11 cellular contexts compared by ENCODE assay signal in genomic region chr15:66704783-66705113, GRCh38. TPM values are rescaled to one million over a fixed set of nuclear protein-coding genes. Genes with fewer than 3 reads are reported as not detected.
DNase-seq lines count a peak whose midpoint lies in the region; ATAC-seq and TF ChIP-seq lines count a peak whose summit lies in the region.
"Had no signal": no experiment of that assay in that cellular context is flagged by ENCODE, and none has a peak within 500 bp of the region (broad histone marks: within the 10 kb centered on the region; RNA-seq: fewer than 3 reads in every experiment).

No MANE protein-coding gene starts in this region.

- no peak for TF ChIP-seq CTCF in epithelial cell of proximal tubule (conservative IDR thresholded peaks at IDR 0.05; ENCODE audit: low read depth, low read length)

- peaks cover 21% of the 10 kb centered on the region for H3K4me1 Mint-ChIP-seq in activated CD8-positive, alpha-beta T cell treated with anti-CD3 and anti-CD28 coated beads, Interleukin-2, amount 10 ng/mL, durations not matched to agents 7 days and 5 days (ENCODE audit: low read depth)

- H3K4me3 ChIP-seq in BLaER1 treated with 17β-estradiol and CSF1 and Interleukin-3, amounts not matched to agents 10 nM and 100 nM = peak overlapping the region in 4 of 10 experiments; percentile 76 to 93 (median 84); a peak in 7 of 20 replicates
- H3K4me3 ChIP-seq in epithelial cell of proximal tubule (ENCODE audit: low read depth, low read length) (peak overlapping the region; percentile 57), neuron (ENCODE audit: low read length) (peak overlapping the region; percentile 65)

- H3K27me3 Mint-ChIP-seq in activated CD8-positive, alpha-beta T cell treated with anti-CD3 and anti-CD28 coated beads, Interleukin-2, amount 10 ng/mL, durations not matched to agents 7 days and 5 days (ENCODE audit: low read depth) = peaks cover 22% of the 10 kb centered on the region

- H3K4me1 ChIP-seq in BLaER1 treated with 17β-estradiol and CSF1 and Interleukin-3, amounts not matched to agents 10 nM and 100 nM = peaks cover 23 to 46% (median 33%) of the 10 kb centered on the region in 10 experiments; a peak in 19 of 20 replicates
- peaks cover 39% of the 10 kb centered on the region for H3K4me1 ChIP-seq in neuron (ENCODE audit: insufficient read depth, low read length)

- no peak overlapping the region for H3K27ac Mint-ChIP-seq in activated CD8-positive, alpha-beta T cell treated with anti-CD3 and anti-CD28 coated beads, Interleukin-2, amount 10 ng/mL, durations not matched to agents 7 days and 5 days

- CTCF ChIA-PET in activated CD8-positive, alpha-beta T cell treated with anti-CD3 and anti-CD28 coated beads, Interleukin-2, amount 10 ng/mL, durations not matched to agents 7 days and 5 days (lab: Charles Lee) = interaction anchor here (0.9 to 3.1 kb wide), 3 partner anchors 16 to 146 kb away, joined by 3 to 13 read pairs (median 3); no protein-coding TSS in a partner anchor

- H4K20me1 ChIP-seq in BLaER1 treated with 17β-estradiol and CSF1 and Interleukin-3, amounts not matched to agents 10 nM and 100 nM = peaks cover 9 to 71% (median 36%) of the 10 kb centered on the region in 11 experiments; a peak in 21 of 22 replicates

- H3K36me3 Mint-ChIP-seq in activated CD8-positive, alpha-beta T cell treated with anti-CD3 and anti-CD28 coated beads, Interleukin-2, amount 10 ng/mL, durations not matched to agents 7 days and 5 days (ENCODE audit: low read depth) = no peaks in the 10 kb centered on the region

- H2AFZ ChIP-seq in neuron (ENCODE audit: low read depth, low read length) = no peak overlapping the region

- H3K9ac ChIP-seq in BLaER1 treated with 17β-estradiol and CSF1 and Interleukin-3, amounts not matched to agents 10 nM and 100 nM = peak overlapping the region in 4 of 11 experiments; percentile 5 to 90 (median 86); a peak in 4 of 22 replicates

- H3K4me3 Mint-ChIP-seq in activated CD8-positive, alpha-beta T cell treated with anti-CD3 and anti-CD28 coated beads, Interleukin-2, amount 10 ng/mL, durations not matched to agents 7 days and 5 days = no peak overlapping the region

- no peak overlapping the region for H3K27ac ChIP-seq in BLaER1 treated with 17β-estradiol and CSF1 and Interleukin-3, amounts not matched to agents 10 nM and 100 nM
- peak overlapping the region; percentile 92 for H3K27ac ChIP-seq in KOPT-K1 (ENCODE audit: low read depth, low read length, poor library complexity, severe bottlenecking)

- H3K4me2 ChIP-seq in BLaER1 treated with 17β-estradiol and CSF1 and Interleukin-3, amounts not matched to agents 10 nM and 100 nM = peak overlapping the region in 6 of 11 experiments; percentile 92 to 100 (median 97); a peak in 11 of 22 replicates

- no peak for ATAC-seq in activated CD8-positive, alpha-beta T cell treated with anti-CD3 and anti-CD28 coated beads, Interleukin-2, amount 10 ng/mL, durations not matched to agents 7 days and 5 days

- POLR2A ChIA-PET in activated CD8-positive, alpha-beta T cell treated with anti-CD3 and anti-CD28 coated beads, Interleukin-2, amount 10 ng/mL, durations not matched to agents 7 days and 5 days (lab: Charles Lee) = no interaction called here

- H3K36me3 ChIP-seq in BLaER1 treated with 17β-estradiol and CSF1 and Interleukin-3, amounts not matched to agents 10 nM and 100 nM = peaks cover 0 to 18% (median 0%) of the 10 kb centered on the region in 11 experiments; a peak in 4 of 22 replicates
- H3K36me3 ChIP-seq in KOPT-K1 (ENCODE audit: insufficient read depth, low read length) (peaks cover 22% of the 10 kb centered on the region), neuron (ENCODE audit: insufficient read depth, low read length) (no peaks in the 10 kb centered on the region)

- no peaks in the 10 kb centered on the region for H3K9me3 ChIP-seq in BLaER1 treated with 17β-estradiol and CSF1 and Interleukin-3, amounts not matched to agents 10 nM and 100 nM (replicated peaks in 1 of 11)
- H3K9me3 ChIP-seq in KOPT-K1 (ENCODE audit: insufficient read depth, low read length, poor library complexity, severe bottlenecking) (no peaks in the 10 kb centered on the region), neuron (ENCODE audit: low read length) (no peaks in the 10 kb centered on the region)

- no peaks in the 10 kb centered on the region for H3K9me3 Mint-ChIP-seq in activated CD8-positive, alpha-beta T cell treated with anti-CD3 and anti-CD28 coated beads, Interleukin-2, amount 10 ng/mL, durations not matched to agents 7 days and 5 days (ENCODE audit: insufficient read depth)

- no peak for DNase-seq in epithelial cell of proximal tubule (ENCODE audit: low read depth)
- no peak for DNase-seq in NCI-H146 treated with DMSO at 0.1 percent for 48 hours (lab: John Stamatoyannopoulos, UW; ENCODE audit: unreplicated experiment)
- no peak for DNase-seq in activated CD8-positive, alpha-beta T cell treated with anti-CD3 and anti-CD28 coated beads, Interleukin-2, amount 10 ng/mL, durations not matched to agents 7 days and 5 days
- DNase-seq in NCI-H446 treated with DMSO at 0.1 percent for 48 hours (lab: John Stamatoyannopoulos, UW) = no peak
- DNase-seq in NCI-H1048 (lab: John Stamatoyannopoulos, UW) = no peak
- DNase-seq: GF-D8, T1000 had no signal

- H3K27me3 ChIP-seq in BLaER1 treated with 17β-estradiol and CSF1 and Interleukin-3, amounts not matched to agents 10 nM and 100 nM = peaks cover 21 to 62% (median 51%) of the 10 kb centered on the region in 11 experiments
- H3K27me3 ChIP-seq in neuron (ENCODE audit: insufficient read depth, low read length) = no peaks in the 10 kb centered on the region

RNA-seq across cellular contexts. Expression of gene SMAD6, which starts 2.7 kb away (rescaled TPM):
- 10.8 and 22.1 TPM in 2 replicates for total RNA-seq in epithelial cell of proximal tubule
- total RNA-seq in activated CD8-positive, alpha-beta T cell treated with anti-CD3 and anti-CD28 coated beads, Interleukin-2, amount 10 ng/mL, durations not matched to agents 7 days and 5 days = 1 to 10 TPM in 1 of 2 experiments, under 1 TPM in 1; 0.97 to 1.2 TPM
- total RNA-seq: MCF 10A had no signal
